In the genomic region with DNA sequence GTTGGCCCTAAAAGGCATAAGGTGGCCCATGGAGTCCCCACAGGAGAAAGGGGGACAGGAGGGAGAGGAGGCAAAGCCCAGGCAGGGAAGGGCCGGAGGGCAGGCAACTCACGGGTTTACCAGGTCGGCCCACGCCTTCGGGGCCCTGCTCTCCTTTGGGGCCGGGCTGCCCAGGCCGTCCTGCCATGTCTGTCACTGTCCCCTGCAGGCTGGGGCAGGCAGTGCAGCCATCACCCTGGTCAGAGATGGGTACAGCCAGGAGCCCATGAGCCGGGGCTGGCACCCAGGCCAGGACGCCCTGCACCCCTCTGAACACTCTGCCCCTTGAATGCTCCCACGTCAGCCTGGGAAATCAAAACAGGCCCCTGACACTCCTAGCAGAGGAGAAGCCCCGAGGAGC, we compare ENCODE assay signal across 10 cellular contexts. TPM values are rescaled to one million over a fixed set of nuclear protein-coding genes. Genes with fewer than 3 reads are reported as not detected.
A peak's percentile ranks its signal among the peaks of the same experiment; 100 is the strongest.
DNase-seq lines count a peak whose midpoint lies in the region; ATAC-seq and TF ChIP-seq lines count a peak whose summit lies in the region.
"Had no signal": no experiment of that assay in that cellular context is flagged by ENCODE, and none has a peak within 500 bp of the region (broad histone marks: within the 10 kb centered on the region; RNA-seq: fewer than 3 reads in every experiment).

No MANE protein-coding gene starts in this region.

- H3K4me1 ChIP-seq in Panc1 (ENCODE audit: control insufficient read depth, insufficient read depth, low read length) = no peaks in the 10 kb centered on the region; the same call in 1 of the 2 replicates

- H3K27me3 ChIP-seq in Panc1 (ENCODE audit: control insufficient read depth, insufficient read depth, low read length) = no peaks in the 10 kb centered on the region
- peaks cover 5% of the 10 kb centered on the region for H3K27me3 ChIP-seq in CD4-positive, alpha-beta T cell (ENCODE audit: control insufficient read depth, insufficient read depth, low read length)

- in situ Hi-C loops in Panc1 (cut with HindIII; ENCODE audit: low pct_unique_long_range_greater_than_20kb, low sequenced_read_pairs) = no loop called here

- TF ChIP-seq CTCF in Panc1 (IDR thresholded peaks at IDR 0.05) (peak; percentile 76), foreskin fibroblast (IDR thresholded peaks at IDR 0.05; ENCODE audit: low read depth, low read length) (peak; percentile 25)
- TF ChIP-seq CTCF in CD4-positive, alpha-beta T cell (IDR thresholded peaks at IDR 0.05) = no peak

- H3K4me1 Mint-ChIP-seq in stimulated activated naive B cell treated with anti-CD40 and anti-IgM and Interleukin-4, amounts not matched to agents 10 μg/mL and 1 μg/mL and 100 μg/mL, for 72 hours = peaks cover 0 to 5% of the 10 kb centered on the region in 2 donors
- no peaks in the 10 kb centered on the region for H3K4me1 Mint-ChIP-seq in CD4-positive, alpha-beta T cell (ENCODE audit: low read depth)
- H3K4me1 Mint-ChIP-seq in activated T-helper 1 cell treated with anti-CD3 and anti-CD28 coated beads, Interleukin-12 subunit alpha, Interleukin-12 subunit beta, Interleukin-2, Interleukin-4 antibody, amounts not matched to agents 30 ng/mL and 10 ng/mL and 1 ng/mL, durations not matched to agents 14 hours and 24 hours and 36 hours (ENCODE audit: low read depth) = no peaks in the 10 kb centered on the region
- no peaks in the 10 kb centered on the region for H3K4me1 Mint-ChIP-seq in activated naive CD8-positive, alpha-beta T cell treated with anti-CD3 and anti-CD28 coated beads, Interleukin-2, amount 50 U/mL, for 24 hours

- no TSS peak for BruUV-seq in Panc1 (replicated peaks; lab: Mats Ljungman, UMichigan)

- H3K4me3 ChIP-seq in Panc1 (ENCODE audit: low read depth in 2 of 2, low read length in 2 of 2) = no peak overlapping the region
- no peak overlapping the region for H3K4me3 ChIP-seq in foreskin fibroblast (ENCODE audit: low read depth in 1 of 2, low read length in 2 of 2)

- no peaks in the 10 kb centered on the region for H3K9me3 ChIP-seq in Panc1 (ENCODE audit: control insufficient read depth, insufficient read depth, low read depth, low read length)
- no peaks in the 10 kb centered on the region for H3K9me3 ChIP-seq in CD4-positive, alpha-beta T cell (ENCODE audit: control insufficient read depth, low read length)

- H3K9me3 Mint-ChIP-seq in stimulated activated naive B cell treated with anti-CD40 and anti-IgM and Interleukin-4, amounts not matched to agents 10 μg/mL and 1 μg/mL and 100 μg/mL, for 72 hours = no peaks in the 10 kb centered on the region
- no peaks in the 10 kb centered on the region for H3K9me3 Mint-ChIP-seq in CD4-positive, alpha-beta T cell
- H3K9me3 Mint-ChIP-seq in activated T-helper 1 cell treated with anti-CD3 and anti-CD28 coated beads, Interleukin-12 subunit alpha, Interleukin-12 subunit beta, Interleukin-2, Interleukin-4 antibody, amounts not matched to agents 30 ng/mL and 10 ng/mL and 1 ng/mL, durations not matched to agents 14 hours and 24 hours and 36 hours = no peaks in the 10 kb centered on the region
- H3K9me3 Mint-ChIP-seq in activated naive CD8-positive, alpha-beta T cell treated with anti-CD3 and anti-CD28 coated beads, Interleukin-2, amount 50 U/mL, for 24 hours = no peaks in the 10 kb centered on the region
- H3K9me3 Mint-ChIP-seq: activated naive CD4-positive, alpha-beta T cell treated with anti-CD3 and anti-CD28 coated beads for 36 hours had no signal

- CTCF ChIA-PET in Panc1 (lab: Charles Lee) = interaction anchor here (1.2 kb wide), 1 partner anchor 21 kb away, joined by 3 read pairs; no protein-coding TSS in a partner anchor
- CTCF ChIA-PET in CD4-positive, alpha-beta T cell (lab: Charles Lee) = no interaction called here

- DNase-seq in activated CD8-positive, alpha-beta memory T cell treated with anti-CD3 and anti-CD28 coated beads, Interleukin-2, amount 50 U/mL, for 48 hours = peak; percentile 58
- no peak for DNase-seq in activated CD8-positive, alpha-beta memory T cell treated with anti-CD3 and anti-CD28 coated beads, Interleukin-2, amount 50 U/mL, for 4 hours
- DNase-seq in Panc1 (ENCODE audit: low read depth, low spot score) (no peak), foreskin fibroblast (no peak)
- DNase-seq in stimulated activated naive B cell treated with anti-CD40 and anti-IgM and Interleukin-4, amounts not matched to agents 10 μg/mL and 1 μg/mL and 100 μg/mL, for 72 hours = no peak
- DNase-seq in CD4-positive, alpha-beta T cell = no peak
- DNase-seq in activated T-helper 1 cell treated with anti-CD3 and anti-CD28 coated beads, Interleukin-12 subunit alpha, Interleukin-12 subunit beta, Interleukin-2, Interleukin-4 antibody, amounts not matched to agents 30 ng/mL and 10 ng/mL and 1 ng/mL, durations not matched to agents 14 hours and 24 hours and 36 hours (ENCODE audit: low spot score) = no peak
- DNase-seq in activated naive CD8-positive, alpha-beta T cell treated with anti-CD3 and anti-CD28 coated beads, Interleukin-2, amount 50 U/mL, for 24 hours = no peak
- DNase-seq: activated naive CD4-positive, alpha-beta T cell treated with anti-CD3 and anti-CD28 coated beads for 36 hours; C1 segment of cervical spinal cord had no signal

- no peak overlapping the region for H3K4me3 Mint-ChIP-seq in stimulated activated naive B cell treated with anti-CD40 and anti-IgM and Interleukin-4, amounts not matched to agents 10 μg/mL and 1 μg/mL and 100 μg/mL, for 72 hours
- H3K4me3 Mint-ChIP-seq in CD4-positive, alpha-beta T cell = no peak overlapping the region
- no peak overlapping the region for H3K4me3 Mint-ChIP-seq in activated T-helper 1 cell treated with anti-CD3 and anti-CD28 coated beads, Interleukin-12 subunit alpha, Interleukin-12 subunit beta, Interleukin-2, Interleukin-4 antibody, amounts not matched to agents 30 ng/mL and 10 ng/mL and 1 ng/mL, durations not matched to agents 14 hours and 24 hours and 36 hours
- H3K4me3 Mint-ChIP-seq in activated naive CD8-positive, alpha-beta T cell treated with anti-CD3 and anti-CD28 coated beads, Interleukin-2, amount 50 U/mL, for 24 hours = no peak overlapping the region
- H3K4me3 Mint-ChIP-seq: activated naive CD4-positive, alpha-beta T cell treated with anti-CD3 and anti-CD28 coated beads for 36 hours had no signal

- ATAC-seq in Panc1 = peak; percentile 68
- peak; percentile 48 to 69 for ATAC-seq in stimulated activated naive B cell treated with anti-CD40 and anti-IgM and Interleukin-4, amounts not matched to agents 10 μg/mL and 1 μg/mL and 100 μg/mL, for 72 hours (replicated peaks)
- no peak for ATAC-seq in CD4-positive, alpha-beta T cell (ENCODE audit: poor library complexity)
- no peak for ATAC-seq in activated naive CD8-positive, alpha-beta T cell treated with anti-CD3 and anti-CD28 coated beads, Interleukin-2, amount 50 U/mL, for 24 hours

- H3K27me3 Mint-ChIP-seq in stimulated activated naive B cell treated with anti-CD40 and anti-IgM and Interleukin-4, amounts not matched to agents 10 μg/mL and 1 μg/mL and 100 μg/mL, for 72 hours = peaks cover 46 to 57% of the 10 kb centered on the region in 2 donors
- peaks cover 7% of the 10 kb centered on the region for H3K27me3 Mint-ChIP-seq in CD4-positive, alpha-beta T cell
- peaks cover 17% of the 10 kb centered on the region for H3K27me3 Mint-ChIP-seq in activated T-helper 1 cell treated with anti-CD3 and anti-CD28 coated beads, Interleukin-12 subunit alpha, Interleukin-12 subunit beta, Interleukin-2, Interleukin-4 antibody, amounts not matched to agents 30 ng/mL and 10 ng/mL and 1 ng/mL, durations not matched to agents 14 hours and 24 hours and 36 hours (ENCODE audit: insufficient read depth)
- peaks cover 5% of the 10 kb centered on the region for H3K27me3 Mint-ChIP-seq in activated naive CD8-positive, alpha-beta T cell treated with anti-CD3 and anti-CD28 coated beads, Interleukin-2, amount 50 U/mL, for 24 hours

- no peak overlapping the region for H3K27ac Mint-ChIP-seq in stimulated activated naive B cell treated with anti-CD40 and anti-IgM and Interleukin-4, amounts not matched to agents 10 μg/mL and 1 μg/mL and 100 μg/mL, for 72 hours
- no peak overlapping the region for H3K27ac Mint-ChIP-seq in CD4-positive, alpha-beta T cell
- no peak overlapping the region for H3K27ac Mint-ChIP-seq in activated T-helper 1 cell treated with anti-CD3 and anti-CD28 coated beads, Interleukin-12 subunit alpha, Interleukin-12 subunit beta, Interleukin-2, Interleukin-4 antibody, amounts not matched to agents 30 ng/mL and 10 ng/mL and 1 ng/mL, durations not matched to agents 14 hours and 24 hours and 36 hours
- no peak overlapping the region for H3K27ac Mint-ChIP-seq in activated naive CD8-positive, alpha-beta T cell treated with anti-CD3 and anti-CD28 coated beads, Interleukin-2, amount 50 U/mL, for 24 hours
- H3K27ac Mint-ChIP-seq: activated naive CD4-positive, alpha-beta T cell treated with anti-CD3 and anti-CD28 coated beads for 36 hours had no signal

- intact Hi-C loops in Panc1 (cut with micrococcal nuclease; ENCODE audit: unreplicated experiment) = no loop called here
- intact Hi-C loops in CD4-positive, alpha-beta T cell (cut with DNase I, micrococcal nuclease) = no loop called here
- intact Hi-C loops in activated T-helper 1 cell treated with anti-CD3 and anti-CD28 coated beads, Interleukin-12 subunit alpha, Interleukin-12 subunit beta, Interleukin-2, Interleukin-4 antibody, amounts not matched to agents 30 ng/mL and 10 ng/mL and 1 ng/mL, durations not matched to agents 14 hours and 24 hours and 36 hours (cut with micrococcal nuclease) = no loop called here

- no peaks in the 10 kb centered on the region for H3K36me3 Mint-ChIP-seq in stimulated activated naive B cell treated with anti-CD40 and anti-IgM and Interleukin-4, amounts not matched to agents 10 μg/mL and 1 μg/mL and 100 μg/mL, for 72 hours
- no peaks in the 10 kb centered on the region for H3K36me3 Mint-ChIP-seq in CD4-positive, alpha-beta T cell (ENCODE audit: low read depth)
- no peaks in the 10 kb centered on the region for H3K36me3 Mint-ChIP-seq in activated T-helper 1 cell treated with anti-CD3 and anti-CD28 coated beads, Interleukin-12 subunit alpha, Interleukin-12 subunit beta, Interleukin-2, Interleukin-4 antibody, amounts not matched to agents 30 ng/mL and 10 ng/mL and 1 ng/mL, durations not matched to agents 14 hours and 24 hours and 36 hours (ENCODE audit: low read depth)
- H3K36me3 Mint-ChIP-seq in activated naive CD8-positive, alpha-beta T cell treated with anti-CD3 and anti-CD28 coated beads, Interleukin-2, amount 50 U/mL, for 24 hours (ENCODE audit: low read depth) = no peaks in the 10 kb centered on the region

- no peak overlapping the region for H3K27ac ChIP-seq in Panc1 (ENCODE audit: low read length)
- H3K27ac ChIP-seq in CD4-positive, alpha-beta T cell (ENCODE audit: low read depth, low read length) = no peak overlapping the region

- H3K36me3 ChIP-seq in Panc1 (ENCODE audit: control insufficient read depth, insufficient read depth, low read length) = no peaks in the 10 kb centered on the region

- POLR2A ChIA-PET in Panc1 (lab: Charles Lee) = no interaction called here
- POLR2A ChIA-PET in CD4-positive, alpha-beta T cell (lab: Charles Lee) = no interaction called here

RNA-seq across cellular contexts. Expression of gene COL16A1, which starts 19.8 kb away (rescaled TPM):
- 7.6 TPM for total RNA-seq in Panc1 (2021; ENCODE audit: unreplicated experiment)
- polyA plus RNA-seq in Panc1 (2012; ENCODE audit: insufficient read length) = 3.5 TPM
- total RNA-seq in CD4-positive, alpha-beta T cell = not detected
- total RNA-seq in activated T-helper 1 cell treated with anti-CD3 and anti-CD28 coated beads, Interleukin-12 subunit alpha, Interleukin-12 subunit beta, Interleukin-2, Interleukin-4 antibody, amounts not matched to agents 30 ng/mL and 10 ng/mL and 1 ng/mL, durations not matched to agents 14 hours and 24 hours and 36 hours = not detected in 2 replicates

RNA-seq across cellular contexts. Expression of gene PEF1, which starts 39.3 kb away (rescaled TPM):
- total RNA-seq in Panc1 (2021; ENCODE audit: unreplicated experiment) = 58.4 TPM
- polyA plus RNA-seq in Panc1 (2012; ENCODE audit: insufficient read length) = 60.1 TPM
- total RNA-seq in CD4-positive, alpha-beta T cell = 10 to 100 TPM; 42.3 to 45.9 TPM
- total RNA-seq in activated T-helper 1 cell treated with anti-CD3 and anti-CD28 coated beads, Interleukin-12 subunit alpha, Interleukin-12 subunit beta, Interleukin-2, Interleukin-4 antibody, amounts not matched to agents 30 ng/mL and 10 ng/mL and 1 ng/mL, durations not matched to agents 14 hours and 24 hours and 36 hours = 57.6 and 66.1 TPM in 2 replicates

Comparison
In these comparisons a context has a peak if more than half of its experiments do, and no peak if none do; other contexts are left out.
1. ATAC-seq: peak in Panc1 (single experiment) and stimulated activated naive B cell treated with anti-CD40 and anti-IgM and Interleukin-4, amounts not matched to agents 10 μg/mL and 1 μg/mL and 100 μg/mL, for 72 hours (2 of 2); none in CD4-positive, alpha-beta T cell (single experiment) and activated naive CD8-positive, alpha-beta T cell treated with anti-CD3 and anti-CD28 coated beads, Interleukin-2, amount 50 U/mL, for 24 hours (single experiment).